Comparison of ENCODE assay signal across 15 cellular contexts in the genomic region with DNA sequence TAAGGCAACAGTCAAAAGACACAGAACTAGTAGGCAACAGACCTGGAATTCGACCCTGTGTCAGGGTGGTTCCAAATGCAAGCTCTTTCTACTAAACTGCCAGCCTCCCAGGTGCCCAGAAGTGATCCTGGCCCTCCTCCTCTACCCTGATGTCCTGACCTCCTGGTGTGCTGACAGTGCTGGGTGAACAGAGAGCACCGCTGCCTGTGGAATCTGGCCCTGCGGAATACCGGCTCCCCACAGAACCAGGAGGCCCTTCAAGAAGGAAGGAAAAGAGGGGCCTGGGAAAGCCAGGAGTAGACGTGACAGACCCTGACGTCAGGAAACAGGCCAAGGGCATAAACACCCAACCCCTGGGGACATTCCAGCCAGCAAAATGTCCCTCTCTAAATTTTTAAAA.
"Had no signal": no experiment of that assay in that cellular context is flagged by ENCODE, and none has a peak within 500 bp of the region (broad histone marks: within the 10 kb centered on the region; RNA-seq: fewer than 3 reads in every experiment).

No MANE protein-coding gene starts in this region.

- H3K9me3 ChIP-seq: pancreas, thoracic aorta had no signal

- ATAC-seq: left lobe of liver, pancreas had no signal

- H3K4me3 ChIP-seq: coronary artery, heart right ventricle, pancreas, stomach, thoracic aorta had no signal

- DNase-seq: activated CD4-positive, alpha-beta memory T cell treated with anti-CD3 and anti-CD28 coated beads, Interleukin-2, amount 10 ng/mL, durations not matched to agents 7 days and 5 days; activated CD4-positive, alpha-beta T cell treated with anti-CD3 and anti-CD28 coated beads for 1 hour; central memory CD4-positive, alpha-beta T cell; effector CD4-positive, alpha-beta T cell; heart right ventricle; pancreas; stimulated activated CD4-positive, alpha-beta T cell treated with anti-CD3 and anti-CD28 coated beads, Interleukin-4, amount 100 ng/mL, for 1 hour; stimulated activated CD8-positive, alpha-beta memory T cell treated with anti-CD3 and anti-CD28 coated beads, Interleukin-4, amount 100 ng/mL, for 48 hours; stomach; SW 1271; T-helper 9 cell had no signal

- H3K27me3 ChIP-seq: heart right ventricle, pancreas, stomach had no signal

- H3K27me3 Mint-ChIP-seq: activated CD4-positive, alpha-beta memory T cell treated with anti-CD3 and anti-CD28 coated beads, Interleukin-2, amount 10 ng/mL, durations not matched to agents 7 days and 5 days; natural killer cell treated with Interleukin-12 subunit alpha and Interleukin-12 subunit beta and Interleukin-15 and Interleukin-18, amount 100 ng/mL, for 72 hours had no signal

- H3K4me1 ChIP-seq: pancreas, stomach had no signal

- H3K4me3 Mint-ChIP-seq: activated CD4-positive, alpha-beta memory T cell treated with anti-CD3 and anti-CD28 coated beads, Interleukin-2, amount 10 ng/mL, durations not matched to agents 7 days and 5 days; natural killer cell treated with Interleukin-12 subunit alpha and Interleukin-12 subunit beta and Interleukin-15 and Interleukin-18, amount 100 ng/mL, for 72 hours had no signal

- H3K9me3 Mint-ChIP-seq: activated CD4-positive, alpha-beta memory T cell treated with anti-CD3 and anti-CD28 coated beads, Interleukin-2, amount 10 ng/mL, durations not matched to agents 7 days and 5 days; natural killer cell treated with Interleukin-12 subunit alpha and Interleukin-12 subunit beta and Interleukin-15 and Interleukin-18, amount 100 ng/mL, for 72 hours had no signal

- H3K27ac Mint-ChIP-seq: activated CD4-positive, alpha-beta memory T cell treated with anti-CD3 and anti-CD28 coated beads, Interleukin-2, amount 10 ng/mL, durations not matched to agents 7 days and 5 days; natural killer cell treated with Interleukin-12 subunit alpha and Interleukin-12 subunit beta and Interleukin-15 and Interleukin-18, amount 100 ng/mL, for 72 hours had no signal

- H3K27ac ChIP-seq: coronary artery, pancreas, stomach, thoracic aorta had no signal
